Comparison of ENCODE assay signal across 8 cellular contexts in genomic region chr2:177551989-177552413, GRCh38.
DNase-seq lines count a peak whose midpoint lies in the region; ATAC-seq and TF ChIP-seq lines count a peak whose summit lies in the region.

No MANE protein-coding gene starts in this region.

- H3K4me2 ChIP-seq in PC-3 (ENCODE audit: low read length), result peak overlapping the region; percentile 96

- POLR2A ChIA-PET in PC-3 (lab: Charles Lee; ENCODE audit: unreplicated experiment), result no interaction called here
- POLR2A ChIA-PET in naive thymus-derived CD8-positive, alpha-beta T cell (lab: Charles Lee), result interaction anchor here (1.1 kb wide), 1 partner anchor 340 kb away, joined by 3 read pairs; no protein-coding TSS in a partner anchor

- intact Hi-C loops in PC-3 (cut with micrococcal nuclease), result loop anchor here (1.0 kb wide), 1 partner anchor 66 kb away; a partner anchor contains a TSS

- H3F3A ChIP-seq in PC-3 (ENCODE audit: low read length, unreplicated experiment), result no peaks in the 10 kb centered on the region

- peak overlapping the region; percentile 97 for H3K9ac ChIP-seq in PC-3 (ENCODE audit: low read length)

- H2AFZ ChIP-seq in PC-3 (ENCODE audit: low read length), result peak overlapping the region; percentile 100

- H3K79me2 ChIP-seq in PC-3 (ENCODE audit: low read length), result no peaks in the 10 kb centered on the region

- CTCF ChIA-PET in PC-3 (lab: Charles Lee), result no interaction called here

- no peaks in the 10 kb centered on the region for H3K36me3 ChIP-seq in PC-3 (ENCODE audit: low read depth, low read length)

- H3K27ac ChIP-seq in PC-3 (ENCODE audit: low read length) (peak overlapping the region; percentile 89; the same call in 1 of the 2 replicates), epithelial cell of prostate (peak overlapping the region; percentile 49)

- no peaks in the 10 kb centered on the region for H4K20me1 ChIP-seq in PC-3 (ENCODE audit: low read length)

- H3K27me3 ChIP-seq in PC-3 (ENCODE audit: low read length), result no peaks in the 10 kb centered on the region

- no peak for TF ChIP-seq CTCF in PC-3 (conservative IDR thresholded peaks at IDR 0.05; ENCODE audit: low read depth, low read length)

- peak overlapping the region; percentile 94 for H3K4me3 ChIP-seq in PC-3 (ENCODE audit: low read length)

- H3K27ac Mint-ChIP-seq in naive thymus-derived CD8-positive, alpha-beta T cell, result peak overlapping the region; percentile 99 to 100 (median 100)

- peaks cover 6 to 14% (median 11%) of the 10 kb centered on the region in 4 donors for H3K4me1 Mint-ChIP-seq in naive thymus-derived CD8-positive, alpha-beta T cell

- H3K27me3 Mint-ChIP-seq in naive thymus-derived CD8-positive, alpha-beta T cell, result no peaks in the 10 kb centered on the region

- peaks cover 0 to 7% (median 0%) of the 10 kb centered on the region in 9 donors for H3K9me3 Mint-ChIP-seq in naive thymus-derived CD8-positive, alpha-beta T cell

- no peaks in the 10 kb centered on the region for H3K9me2 ChIP-seq in PC-3 (replicated peaks; ENCODE audit: low read length)

- peak; percentile 52 for DNase-seq in NCI-H2107 treated with DMSO at 0.1 percent for 48 hours (lab: John Stamatoyannopoulos, UW; ENCODE audit: unreplicated experiment)
- DNase-seq in NCI-H2107 (lab: John Stamatoyannopoulos, UW), result no peak
- DNase-seq in PC-3, result no peak
- DNase-seq in epithelial cell of prostate (ENCODE audit: low read depth, low spot score), result no peak
- peak in 4 of 10 donors; percentile 0 to 65 (median 2) for DNase-seq in naive thymus-derived CD8-positive, alpha-beta T cell
- DNase-seq in activated effector memory CD4-positive, alpha-beta T cell treated with anti-CD3 and anti-CD28 coated beads, Interleukin-2, amount 50 U/mL, for 16 hours, result no peak

- peaks cover 5% of the 10 kb centered on the region; the same call in 1 of the 2 replicates for H3K4me1 ChIP-seq in PC-3 (ENCODE audit: insufficient read depth, low read length)

- peak overlapping the region; percentile 92 to 99 (median 97) for H3K4me3 Mint-ChIP-seq in naive thymus-derived CD8-positive, alpha-beta T cell

- H3K36me3 Mint-ChIP-seq in naive thymus-derived CD8-positive, alpha-beta T cell, result peaks cover 0 to 8% (median 4%) of the 10 kb centered on the region in 3 donors

- H3K9me3 ChIP-seq in PC-3 (ENCODE audit: low read length), result no peaks in the 10 kb centered on the region

- BruUV-seq in PC-3 (replicated peaks; lab: Mats Ljungman, UMichigan), result no TSS peak

- no peak for ATAC-seq in PC-3
- no peak for ATAC-seq in naive thymus-derived CD8-positive, alpha-beta T cell
- no peak for ATAC-seq in GM19455 (IDR thresholded peaks at IDR 0.05; ENCODE audit: unreplicated experiment)
- no peak for ATAC-seq in HG03108 (IDR thresholded peaks at IDR 0.05; ENCODE audit: unreplicated experiment)
